Comparison of ENCODE assay signal across 8 cellular contexts in genomic region chr19:44891016-44891882, GRCh38. TPM values are rescaled to one million over a fixed set of nuclear protein-coding genes. Genes with fewer than 3 reads are reported as not detected.
A peak's percentile ranks its signal among the peaks of the same experiment; 100 is the strongest.
DNase-seq lines count a peak whose midpoint lies in the region; ATAC-seq and TF ChIP-seq lines count a peak whose summit lies in the region.

TSS of gene TOMM40 (plus strand) at chr19:44891254. CDS start at chr19:44891416, 162 bp downstream.

- peak within 1 kb of the TSS; percentile 72 to 98 (median 90) for H3K4me3 ChIP-seq in esophagus squamous epithelium

- TF ChIP-seq CTCF in GM10266 (IDR thresholded peaks at IDR 0.05; ENCODE audit: control insufficient read depth, insufficient read depth, low read depth, missing control alignments) (no peak), esophagus squamous epithelium (IDR thresholded peaks at IDR 0.05) (peak in 2 of 6 experiments; percentile 15 to 20), neural crest cell (conservative IDR thresholded peaks at IDR 0.05) (no peak), type B pancreatic cell (conservative IDR thresholded peaks at IDR 0.05) (peak; percentile 42)

- H3K27ac Mint-ChIP-seq in activated CD4-positive, alpha-beta memory T cell treated with anti-CD3 and anti-CD28 coated beads for 36 hours, result peak within 1 kb of the TSS; percentile 97
- H3K27ac Mint-ChIP-seq in neural crest cell (ENCODE audit: unreplicated experiment) (peak within 1 kb of the TSS; percentile 95), type B pancreatic cell (peak within 1 kb of the TSS; percentile 96)

- peak; percentile 64 for ATAC-seq in HG02571 (IDR thresholded peaks at IDR 0.05; ENCODE audit: unreplicated experiment)

- peaks cover 15 to 32% (median 20%) of the 10 kb centered on the region in 3 donors for H3K4me1 ChIP-seq in esophagus squamous epithelium

- peak in 3 of 4 donors; percentile 31 to 70 (median 58) for TF ChIP-seq POLR2A in esophagus squamous epithelium (IDR thresholded peaks at IDR 0.05)

- no peaks in the 10 kb centered on the region for H3K27me3 ChIP-seq in esophagus squamous epithelium

- CTCF ChIA-PET in activated CD4-positive, alpha-beta memory T cell treated with anti-CD3 and anti-CD28 coated beads for 36 hours (lab: Charles Lee), result interaction anchor here (1.3 to 3.6 kb wide), 2 partner anchors 13 to 287 kb away, joined by 3 to 23 read pairs; partner anchors contain the start of genes APOE and BLOC1S3

- H3K9me3 ChIP-seq in esophagus squamous epithelium, result no peaks in the 10 kb centered on the region

- intact Hi-C loops in activated CD4-positive, alpha-beta memory T cell treated with anti-CD3 and anti-CD28 coated beads for 36 hours (cut with micrococcal nuclease), result loop anchor here (2.0 kb wide), 2 partner anchors 138 to 148 kb away; partner anchors contain the start of gene CLASRP
- intact Hi-C loops in esophagus squamous epithelium (cut with DNase I), result no loop called here

- peaks cover 28% of the 10 kb centered on the region for H3K4me1 Mint-ChIP-seq in activated CD4-positive, alpha-beta memory T cell treated with anti-CD3 and anti-CD28 coated beads for 36 hours (ENCODE audit: low read depth)
- H3K4me1 Mint-ChIP-seq in neural crest cell (peaks cover 33% of the 10 kb centered on the region), type B pancreatic cell (ENCODE audit: unreplicated experiment) (peaks cover 26% of the 10 kb centered on the region)

- H3K36me3 ChIP-seq in esophagus squamous epithelium, result peaks cover 14 to 68% (median 28%) of the 10 kb centered on the region in 3 donors

- H3K4me3 Mint-ChIP-seq in activated CD4-positive, alpha-beta memory T cell treated with anti-CD3 and anti-CD28 coated beads for 36 hours, result peak within 1 kb of the TSS; percentile 85
- H3K4me3 Mint-ChIP-seq in neural crest cell (peak within 1 kb of the TSS; percentile 92), type B pancreatic cell (peak within 1 kb of the TSS; percentile 94)

- DNase-seq in GM10266 (ENCODE audit: extremely low spot score), result peak; percentile 100
- DNase-seq in NCI-H2081 treated with DMSO at 0.1 percent for 48 hours (lab: John Stamatoyannopoulos, UW), result peak; percentile 100
- DNase-seq in activated CD4-positive, alpha-beta memory T cell treated with anti-CD3 and anti-CD28 coated beads for 36 hours, result peak; percentile 37
- DNase-seq in esophagus squamous epithelium (lab: John Stamatoyannopoulos, UW), result peak; percentile 100
- peak; percentile 98 for DNase-seq in neural crest cell (ENCODE audit: low read depth, low spot score)
- DNase-seq in type B pancreatic cell (ENCODE audit: extremely low spot score, unreplicated experiment), result no peak
- DNase-seq in germinal center (ENCODE audit: low spot score), result no peak

- H3K9me3 Mint-ChIP-seq in activated CD4-positive, alpha-beta memory T cell treated with anti-CD3 and anti-CD28 coated beads for 36 hours, result no peaks in the 10 kb centered on the region
- H3K9me3 Mint-ChIP-seq in neural crest cell, result peaks cover 3% of the 10 kb centered on the region
- no peaks in the 10 kb centered on the region for H3K9me3 Mint-ChIP-seq in type B pancreatic cell

- no peaks in the 10 kb centered on the region for H3K27me3 Mint-ChIP-seq in activated CD4-positive, alpha-beta memory T cell treated with anti-CD3 and anti-CD28 coated beads for 36 hours
- H3K27me3 Mint-ChIP-seq in neural crest cell (ENCODE audit: low read depth) (peaks cover 2% of the 10 kb centered on the region), type B pancreatic cell (no peaks in the 10 kb centered on the region)

- H3K27ac ChIP-seq in esophagus squamous epithelium, result peak within 1 kb of the TSS; percentile 86 to 99 (median 94)

- H3K36me3 Mint-ChIP-seq in activated CD4-positive, alpha-beta memory T cell treated with anti-CD3 and anti-CD28 coated beads for 36 hours, result peaks cover 39% of the 10 kb centered on the region
- H3K36me3 Mint-ChIP-seq in neural crest cell (ENCODE audit: low read depth) (peaks cover 24% of the 10 kb centered on the region), type B pancreatic cell (peaks cover 23% of the 10 kb centered on the region)

- POLR2A ChIA-PET in activated CD4-positive, alpha-beta memory T cell treated with anti-CD3 and anti-CD28 coated beads for 36 hours (lab: Charles Lee), result interaction anchor here (0.6 to 1.3 kb wide), 3 partner anchors 14 to 731 kb away, joined by 3 to 6 read pairs (median 4); partner anchors contain the start of gene APOE

- 1 to 2% methylated on average over 16 to 25 of the region's 81 CpGs for WGBS in esophagus squamous epithelium, 2 donors

RNA-seq across cellular contexts. Expression of gene TOMM40, which starts in this region (rescaled TPM):
- total RNA-seq in activated CD4-positive, alpha-beta memory T cell treated with anti-CD3 and anti-CD28 coated beads for 36 hours, result 10 to 100 TPM; 86.4 to 87.1 TPM
- 100 to 1,000 TPM in 1 of 4 donors, 10 to 100 TPM in 3; 64.7 to 142 (median 79.0) TPM for total RNA-seq in esophagus squamous epithelium
- total RNA-seq in neural crest cell, result 141 and 147 TPM in 2 replicates
- total RNA-seq in type B pancreatic cell (ENCODE audit: low replicate concordance), result 75.1 and 77.8 TPM in 2 replicates

Comparison
In these comparisons a context has a peak if more than half of its experiments do, and no peak if none do; other contexts are left out.
1. DNase-seq: peak in GM10266 (single experiment), NCI-H2081 treated with DMSO at 0.1 percent for 48 hours (single experiment), activated CD4-positive, alpha-beta memory T cell treated with anti-CD3 and anti-CD28 coated beads for 36 hours (single experiment), esophagus squamous epithelium (single experiment) and neural crest cell (single experiment); none in type B pancreatic cell (single experiment) and germinal center (single experiment).
2. Peak in every context shown above with its lines, with median percentiles within 50 percentile points of each other: H3K27ac Mint-ChIP-seq and H3K4me3 Mint-ChIP-seq.